Comparison of ENCODE assay signal across 8 cellular contexts in the genomic region with DNA sequence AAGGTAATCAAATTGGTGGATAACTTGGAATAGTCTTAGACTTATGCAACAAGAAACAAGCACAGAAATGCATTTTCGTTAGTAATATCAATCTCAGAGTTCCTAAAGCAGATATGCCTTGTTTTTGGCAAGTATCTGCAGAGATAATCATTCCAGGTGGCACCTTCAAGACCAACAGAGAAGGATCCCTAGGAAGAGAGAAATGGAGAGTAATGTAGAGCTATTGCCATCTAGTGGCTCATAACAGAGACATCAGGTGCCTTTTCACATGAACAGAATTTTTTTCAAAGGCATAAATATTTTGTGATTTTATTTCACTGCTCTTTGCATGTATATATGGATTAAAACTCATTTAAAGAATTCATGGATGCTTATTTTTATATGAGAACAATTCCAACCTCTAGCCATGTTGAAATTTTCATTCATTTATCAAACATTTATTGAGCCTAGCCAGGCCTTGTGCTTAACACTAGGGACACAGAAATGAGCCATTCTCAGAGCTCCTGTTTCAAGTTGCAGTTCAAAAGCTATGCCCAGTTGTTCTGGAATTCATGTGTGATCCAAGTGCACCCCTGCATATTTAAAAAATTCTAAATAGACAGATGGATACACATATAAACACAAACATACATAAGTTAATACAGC.
DNase-seq lines count a peak whose midpoint lies in the region; ATAC-seq and TF ChIP-seq lines count a peak whose summit lies in the region.

No MANE protein-coding gene starts in this region.

- POLR2A ChIA-PET in AG04450 (lab: Yijun Ruan, JAX): no interaction called here

- intact Hi-C loops in natural killer cell (cut with micrococcal nuclease): no loop called here

- H3K27me3 Mint-ChIP-seq in natural killer cell (ENCODE audit: low read depth in 2 of 2): no peaks in the 10 kb centered on the region
- H3K27me3 Mint-ChIP-seq in activated T-cell treated with anti-CD3 and anti-CD28 coated beads, Interleukin-2, amount 50 U/mL, for 72 hours (ENCODE audit: low read depth): peaks cover 6% of the 10 kb centered on the region

- no peak for DNase-seq in AG04450 (ENCODE audit: low read depth, low spot score)
- DNase-seq in NCI-H2196 treated with DMSO at 0.1 percent for 48 hours (lab: John Stamatoyannopoulos, UW; ENCODE audit: unreplicated experiment): peak; percentile 13
- peak; percentile 48 to 80 for DNase-seq in T47D (ENCODE audit: low read depth in 1 of 2, low spot score in 1 of 2)
- peak; percentile 30 to 53 for DNase-seq in lung microvascular endothelial cell (ENCODE audit: low read depth in 2 of 2)
- no peak for DNase-seq in natural killer cell
- no peak for DNase-seq in activated T-cell treated with anti-CD3 and anti-CD28 coated beads, Interleukin-2, amount 50 U/mL, for 72 hours

- peaks cover 0 to 4% of the 10 kb centered on the region in 2 donors for H3K9me3 Mint-ChIP-seq in natural killer cell
- no peaks in the 10 kb centered on the region for H3K9me3 Mint-ChIP-seq in activated T-cell treated with anti-CD3 and anti-CD28 coated beads, Interleukin-2, amount 50 U/mL, for 72 hours

- no peaks in the 10 kb centered on the region for H3K4me1 Mint-ChIP-seq in natural killer cell
- H3K4me1 Mint-ChIP-seq in activated T-cell treated with anti-CD3 and anti-CD28 coated beads, Interleukin-2, amount 50 U/mL, for 72 hours (ENCODE audit: low read depth): no peaks in the 10 kb centered on the region

- no peaks in the 10 kb centered on the region for H3K36me3 Mint-ChIP-seq in natural killer cell
- no peaks in the 10 kb centered on the region for H3K36me3 Mint-ChIP-seq in activated T-cell treated with anti-CD3 and anti-CD28 coated beads, Interleukin-2, amount 50 U/mL, for 72 hours (ENCODE audit: insufficient read depth in 2 of 2)

- H3K27ac Mint-ChIP-seq in natural killer cell: no peak overlapping the region
- H3K27ac Mint-ChIP-seq in activated T-cell treated with anti-CD3 and anti-CD28 coated beads, Interleukin-2, amount 50 U/mL, for 72 hours: no peak overlapping the region

- no peaks in the 10 kb centered on the region for H3K27me3 ChIP-seq in AG04450 (ENCODE audit: control insufficient read depth, insufficient read depth, low read length)

- H3K27ac ChIP-seq in AG04450 (ENCODE audit: low read depth, low read length): no peak overlapping the region

- ATAC-seq in GM18519 (IDR thresholded peaks at IDR 0.05; ENCODE audit: low FRiP score, unreplicated experiment): peak; percentile 76
- ATAC-seq in HG03196 (IDR thresholded peaks at IDR 0.05; ENCODE audit: unreplicated experiment): peak; percentile 63
- ATAC-seq in natural killer cell: no peak
- ATAC-seq in activated T-cell treated with anti-CD3 and anti-CD28 coated beads, Interleukin-2, amount 50 U/mL, for 72 hours (replicated peaks in 1 of 2): no peak

- no peak overlapping the region for H3K4me3 ChIP-seq in AG04450 (ENCODE audit: low read depth, low read length)

- peak; percentile 47 for TF ChIP-seq CTCF in AG04450 (IDR thresholded peaks at IDR 0.05; ENCODE audit: low read depth, low read length)
- no peak for TF ChIP-seq CTCF in natural killer cell (IDR thresholded peaks at IDR 0.05)

- H3K4me3 Mint-ChIP-seq in natural killer cell: no peak overlapping the region
- H3K4me3 Mint-ChIP-seq in activated T-cell treated with anti-CD3 and anti-CD28 coated beads, Interleukin-2, amount 50 U/mL, for 72 hours: no peak overlapping the region

- in situ Hi-C loops in T47D (cut with HindIII; ENCODE audit: low pct_unique_long_range_greater_than_20kb, low sequenced_read_pairs): no loop called here

- CTCF ChIA-PET in AG04450 (lab: Charles Lee): interaction anchor here (1.2 kb wide), 1 partner anchor 360 kb away, joined by 4 read pairs; no protein-coding TSS in a partner anchor

- peaks cover 9% of the 10 kb centered on the region; the same call in 1 of the 2 replicates for H3K9me3 ChIP-seq in AG04450 (ENCODE audit: control insufficient read depth, insufficient read depth, low read length)

Comparison
In these comparisons a context has a peak if more than half of its experiments do, and no peak if none do; other contexts are left out.
1. DNase-seq: peak in NCI-H2196 treated with DMSO at 0.1 percent for 48 hours (single experiment), T47D (2 of 2) and lung microvascular endothelial cell (2 of 2); none in AG04450 (single experiment), natural killer cell (single experiment) and activated T-cell treated with anti-CD3 and anti-CD28 coated beads, Interleukin-2, amount 50 U/mL, for 72 hours (0 of 2).
2. ATAC-seq: peak in GM18519 (single experiment) and HG03196 (single experiment); none in natural killer cell (0 of 3) and activated T-cell treated with anti-CD3 and anti-CD28 coated beads, Interleukin-2, amount 50 U/mL, for 72 hours (0 of 2).